20 cellular contexts compared by ENCODE assay signal in the genomic region with DNA sequence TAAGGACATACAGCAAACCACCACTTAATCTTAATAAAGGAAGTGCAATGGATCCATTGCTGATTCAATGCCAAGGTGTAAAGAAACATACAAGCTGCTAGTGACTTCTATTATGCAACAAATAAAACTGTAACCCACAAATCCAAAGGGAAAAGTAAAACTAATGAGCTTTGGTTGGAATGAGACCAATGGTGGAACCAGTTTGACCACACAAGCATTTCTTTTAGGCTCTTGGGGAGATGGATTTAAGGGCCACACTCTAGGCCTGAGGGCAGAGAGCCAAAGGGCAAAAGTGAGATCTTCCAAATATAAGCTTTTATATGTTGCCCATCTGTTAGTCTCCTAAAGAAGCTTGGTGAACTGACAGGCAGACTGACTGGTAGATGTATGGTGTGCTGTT. TPM values are rescaled to one million over a fixed set of nuclear protein-coding genes. Genes with fewer than 3 reads are reported as not detected.
A peak's percentile ranks its signal among the peaks of the same experiment; 100 is the strongest.
DNase-seq lines count a peak whose midpoint lies in the region; TF ChIP-seq lines count a peak whose summit lies in the region.
"Had no signal": no experiment of that assay in that cellular context is flagged by ENCODE, and none has a peak within 500 bp of the region (broad histone marks: within the 10 kb centered on the region; RNA-seq: fewer than 3 reads in every experiment).

No MANE protein-coding gene starts in this region.

- H3K27ac ChIP-seq in transverse colon = no peak overlapping the region
- H3K27ac ChIP-seq: HL-60 had no signal

- no peak for TF ChIP-seq EP300 in transverse colon (IDR thresholded peaks at IDR 0.05; ENCODE audit: low read depth)

- no peaks in the 10 kb centered on the region for H3K4me1 ChIP-seq in transverse colon
- H3K4me1 ChIP-seq: BE2C had no signal

- no peaks in the 10 kb centered on the region for H3K27me3 ChIP-seq in MG63
- H3K27me3 ChIP-seq in transverse colon = no peaks in the 10 kb centered on the region
- H3K27me3 ChIP-seq: BE2C had no signal

- peak; percentile 71 for DNase-seq in DMS 273 treated with DMSO at 0.1 percent for 48 hours (lab: John Stamatoyannopoulos, UW)
- peak; percentile 74 for DNase-seq in NCI-H2171 treated with DMSO at 0.1 percent for 48 hours (lab: John Stamatoyannopoulos, UW)
- peak; percentile 50 for DNase-seq in fibroblast of mammary gland (ENCODE audit: low read depth)
- peak; percentile 43 for DNase-seq in skeletal muscle cell (ENCODE audit: low read depth)
- DNase-seq in MG63 = no peak
- DNase-seq in transverse colon = no peak
- DNase-seq in activated CD4-positive, alpha-beta T cell treated with anti-CD3 and anti-CD28 coated beads for 1 hour = no peak
- DNase-seq: BE2C; DND-41; HCEC 1CT; NCI-H1092 treated with DMSO at 0.1 percent for 48 hours; NCI-H146; NCI-H2029; NCI-H774; NK-92 treated with Interleukin-12 subunit alpha and Interleukin-12 subunit beta, amount 100 ng/mL, for 24 hours; T-cell had no signal

- H3K9me3 ChIP-seq in MG63 = no peaks in the 10 kb centered on the region
- no peaks in the 10 kb centered on the region for H3K9me3 ChIP-seq in transverse colon
- H3K9me3 ChIP-seq: BE2C had no signal

- no peak for TF ChIP-seq POLR2A in transverse colon (IDR thresholded peaks at IDR 0.05)

- TF ChIP-seq CTCF in fibroblast of mammary gland (conservative IDR thresholded peaks at IDR 0.05; ENCODE audit: control insufficient read depth, insufficient read depth, low read depth, low read length) = no peak
- TF ChIP-seq CTCF in transverse colon (IDR thresholded peaks at IDR 0.05) = no peak

- in situ Hi-C loops in transverse colon (cut with MboI; ENCODE audit: low pct_ligation_motif_present in 1 of 4, low pct_unique_long_range_greater_than_20kb in 1 of 4, low sequenced_read_pairs in 3 of 4) = no loop called here

- no peaks in the 10 kb centered on the region for H3K36me3 ChIP-seq in MG63
- H3K36me3 ChIP-seq in transverse colon = no peaks in the 10 kb centered on the region
- H3K36me3 ChIP-seq: BE2C had no signal

- intact Hi-C loops in transverse colon (cut with DNase I; ENCODE audit: low total_unique reads) = no loop called here

- no peak overlapping the region for H3K4me3 ChIP-seq in fibroblast of mammary gland (ENCODE audit: control insufficient read depth, low read depth, low read length)
- H3K4me3 ChIP-seq in skeletal muscle cell (ENCODE audit: low read depth, low read length) = no peak overlapping the region
- H3K4me3 ChIP-seq in MG63 = no peak overlapping the region
- no peak overlapping the region for H3K4me3 ChIP-seq in transverse colon
- H3K4me3 ChIP-seq: GM12878, GM23338, K562 had no signal

RNA-seq across cellular contexts. Expression of a gene that starts 41.4 kb away (rescaled TPM):
- total RNA-seq in MG63 (2014; rRNA removed; shearing (Covaris generic); ENCODE audit: low replicate concordance) = 207 and 282 TPM in 2 replicates
- total RNA-seq in transverse colon = 10 to 100 TPM in 3 of 4 donors, 1 to 10 TPM in 1; 7.8 to 91.6 (median 44.5) TPM

Comparison
In these comparisons a context has a peak if more than half of its experiments do, and no peak if none do; other contexts are left out.
1. DNase-seq: peak in DMS 273 treated with DMSO at 0.1 percent for 48 hours (single experiment), NCI-H2171 treated with DMSO at 0.1 percent for 48 hours (single experiment), fibroblast of mammary gland (single experiment) and skeletal muscle cell (single experiment); none in MG63 (single experiment), transverse colon (single experiment) and activated CD4-positive, alpha-beta T cell treated with anti-CD3 and anti-CD28 coated beads for 1 hour (single experiment).